18 cellular contexts compared by ENCODE assay signal in the genomic region with DNA sequence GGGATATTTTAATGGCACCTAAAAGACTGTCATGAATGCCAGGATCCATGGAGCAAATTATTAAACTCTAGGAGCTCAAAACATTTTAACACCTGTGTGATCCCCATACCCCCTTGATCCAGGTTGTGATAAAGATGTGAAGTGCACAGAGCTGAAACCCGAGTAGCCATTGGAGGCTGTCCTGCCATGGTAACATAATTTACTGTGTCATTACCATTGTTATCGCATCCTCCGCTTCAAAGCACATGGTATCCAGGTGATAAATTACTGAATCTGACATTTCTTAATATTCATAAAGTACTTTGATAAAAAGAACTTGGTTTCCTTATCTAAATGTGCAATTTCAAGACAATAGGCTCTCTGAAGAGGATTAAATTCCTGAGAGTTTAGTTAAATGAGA.
DNase-seq lines count a peak whose midpoint lies in the region; ATAC-seq and TF ChIP-seq lines count a peak whose summit lies in the region.
"Had no signal": no experiment of that assay in that cellular context is flagged by ENCODE, and none has a peak within 500 bp of the region (broad histone marks: within the 10 kb centered on the region; RNA-seq: fewer than 3 reads in every experiment).

No MANE protein-coding gene starts in this region.

- H3K9ac ChIP-seq in SU-DHL-6 (ENCODE audit: low read length) = no peak overlapping the region
- H3K9ac ChIP-seq: BLaER1 had no signal

- H2AFZ ChIP-seq in SU-DHL-6 (ENCODE audit: low read depth, low read length, severe bottlenecking) = peak overlapping the region; percentile 37

- no peaks in the 10 kb centered on the region for H4K20me1 ChIP-seq in SU-DHL-6 (ENCODE audit: low read depth, low read length)
- H4K20me1 ChIP-seq: BLaER1 had no signal

- H3K79me2 ChIP-seq in SU-DHL-6 (ENCODE audit: insufficient read depth, low read length) = no peaks in the 10 kb centered on the region

- no peaks in the 10 kb centered on the region for H3K9me2 ChIP-seq in SU-DHL-6 (replicated peaks; ENCODE audit: insufficient read depth, low read length)

- peaks cover 4% of the 10 kb centered on the region; the same call in 1 of the 2 replicates for H3K36me3 ChIP-seq in SU-DHL-6 (ENCODE audit: low read length)
- H3K36me3 ChIP-seq: BLaER1, MG63 had no signal

- no peaks in the 10 kb centered on the region for H3K27me3 ChIP-seq in SU-DHL-6 (ENCODE audit: low read length)
- H3K27me3 ChIP-seq: BLaER1, MG63 had no signal

- peak overlapping the region; percentile 2; the same call in 1 of the 2 replicates for H3K27ac ChIP-seq in SU-DHL-6 (ENCODE audit: low read depth, low read length)
- H3K27ac ChIP-seq: BLaER1 had no signal

- intact Hi-C loops in left cardiac atrium (cut with DNase I) = no loop called here

- no peak for ATAC-seq in left cardiac atrium

- no peak overlapping the region for H3K4me3 ChIP-seq in SU-DHL-6 (ENCODE audit: insufficient read depth, low read length, poor library complexity, severe bottlenecking)
- H3K4me3 ChIP-seq: BLaER1, MG63 had no signal

- no peak for TF ChIP-seq CTCF in SU-DHL-6 (IDR thresholded peaks at IDR 0.05; ENCODE audit: insufficient read depth, low read length, poor library complexity, severe bottlenecking)

- DNase-seq in NCI-H1436 (lab: John Stamatoyannopoulos, UW) (peak; percentile 2), NCI-H1436 treated with DMSO at 0.1 percent for 48 hours (lab: John Stamatoyannopoulos, UW) (no peak), NCI-H1105 treated with DMSO at 0.1 percent for 48 hours (lab: John Stamatoyannopoulos, UW) (peak; percentile 83), NCI-H2171 (lab: John Stamatoyannopoulos, UW) (peak; percentile 88), cortex of kidney (lab: John Stamatoyannopoulos, UW) (no peak), left cardiac atrium (no peak), SW480 (ENCODE audit: low spot score) (no peak)
- DNase-seq: 8988T; CD8-positive, alpha-beta memory T cell; DMS 273 treated with DMSO at 0.1 percent for 48 hours; H7; MG63; NCI-H2029; NCI-H446 treated with DMSO at 0.1 percent for 48 hours; OCI-M1; RPMI8226 had no signal

- H3F3A ChIP-seq in SU-DHL-6 (ENCODE audit: insufficient read depth) = peaks cover 8% of the 10 kb centered on the region

- H3K4me2 ChIP-seq in SU-DHL-6 (ENCODE audit: low read depth, low read length, poor library complexity, severe bottlenecking) = no peak overlapping the region
- H3K4me2 ChIP-seq: BLaER1 had no signal

- H3K9me3 ChIP-seq in SU-DHL-6 (ENCODE audit: insufficient read depth, low read length) = peaks cover 9% of the 10 kb centered on the region; the same call in 1 of the 2 replicates
- H3K9me3 ChIP-seq: BLaER1, MG63 had no signal

Comparison
In these comparisons a context has a peak if more than half of its experiments do, and no peak if none do; other contexts are left out.
1. DNase-seq: peak in NCI-H1436 (single experiment), NCI-H1105 treated with DMSO at 0.1 percent for 48 hours (single experiment) and NCI-H2171 (single experiment); none in NCI-H1436 treated with DMSO at 0.1 percent for 48 hours (single experiment), cortex of kidney (single experiment), left cardiac atrium (single experiment) and SW480 (single experiment).